Comparison of ENCODE assay signal across 2 cellular contexts in the genomic region with DNA sequence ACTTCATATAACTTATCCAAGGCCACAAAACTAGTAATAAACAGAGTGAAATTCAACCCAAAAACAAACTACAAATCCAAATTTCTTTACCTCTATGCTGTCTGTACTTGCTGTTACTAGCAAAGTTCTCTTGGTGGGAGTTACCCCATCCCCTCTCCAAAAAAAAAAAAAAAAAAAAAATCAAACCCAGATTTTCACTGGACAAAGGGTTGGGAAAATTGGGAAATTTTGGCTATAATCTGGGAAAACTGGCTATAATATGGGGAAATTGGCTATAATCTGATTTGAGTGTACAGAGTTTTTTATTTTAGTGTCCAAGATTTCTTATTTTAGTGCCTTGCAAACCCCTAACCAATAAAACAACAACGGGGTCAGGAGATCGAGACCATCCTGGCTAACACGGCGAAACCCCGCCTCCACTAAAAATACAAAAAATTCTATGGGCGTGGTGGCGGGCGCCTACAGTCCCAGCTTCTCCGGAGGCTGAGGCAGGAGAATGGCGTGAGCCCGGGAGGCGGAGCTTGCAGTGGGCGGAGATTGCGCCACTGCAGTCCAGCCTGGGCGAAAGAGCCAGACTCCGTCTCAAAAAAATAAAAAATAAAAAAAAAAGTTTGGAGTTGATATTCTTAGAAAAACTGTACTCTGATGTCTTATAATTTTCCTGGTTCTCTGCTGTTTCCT.
TF ChIP-seq lines count a peak whose summit lies in the region.

No MANE protein-coding gene starts in this region.

TF ChIP-seq in A549, 52 proteins besides CTCF, POLR2A, EP300 and RAD21 (continued from another document):
- no peak for TF ChIP-seq RCOR1 (IDR thresholded peaks at IDR 0.05; ENCODE audit: low read depth, low read length)
- no peak for TF ChIP-seq POLR2AphosphoS2 (conservative IDR thresholded peaks at IDR 0.05; ENCODE audit: low read length)
- TF ChIP-seq ZFP36 (IDR thresholded peaks at IDR 0.05; ENCODE audit: borderline replicate concordance, partially characterized antibody) = no peak
- TF ChIP-seq EHMT2 (IDR thresholded peaks at IDR 0.05; ENCODE audit: low read depth) = no peak
- no peak for TF ChIP-seq USF2 (IDR thresholded peaks at IDR 0.05)
TF ChIP-seq in A549: peak in this region for 0.

TF ChIP-seq in IMR-90, 13 proteins besides CTCF, POLR2A, EP300 and RAD21 (continued from another document):
- no peak for TF ChIP-seq CEBPB (IDR thresholded peaks at IDR 0.05; ENCODE audit: low read depth, low read length)
- TF ChIP-seq USF2 (IDR thresholded peaks at IDR 0.05; ENCODE audit: low read depth, low read length) = no peak
- no peak for TF ChIP-seq SMC3 (IDR thresholded peaks at IDR 0.05; ENCODE audit: low read depth, low read length)
- no peak for TF ChIP-seq CHD1 (IDR thresholded peaks at IDR 0.05; ENCODE audit: low read depth, low read length)
- TF ChIP-seq FOS (IDR thresholded peaks at IDR 0.05; ENCODE audit: low read depth, low read length) = no peak
- no peak for TF ChIP-seq MAFK (IDR thresholded peaks at IDR 0.05; ENCODE audit: low read depth, low read length)
- TF ChIP-seq RFX5 (IDR thresholded peaks at IDR 0.05; ENCODE audit: low read depth, low read length) = no peak
